ENCODE assay signal across 9 cellular contexts in genomic region chr20:1876975-1877603, GRCh38. TPM values are rescaled to one million over a fixed set of nuclear protein-coding genes. Genes with fewer than 3 reads are reported as not detected.
DNase-seq lines count a peak whose midpoint lies in the region; ATAC-seq, FAIRE-seq and TF ChIP-seq lines count a peak whose summit lies in the region.
"Had no signal": no experiment of that assay in that cellular context is flagged by ENCODE, and none has a peak within 500 bp of the region (broad histone marks: within the 10 kb centered on the region; RNA-seq: fewer than 3 reads in every experiment).

No MANE protein-coding gene starts in this region.

- POLR2A ChIA-PET in HEK293T (lab: Yijun Ruan, JAX) (no interaction called here), GM12878 (lab: Charles Lee) (no interaction called here)

- no peaks in the 10 kb centered on the region for H3K27me3 ChIP-seq in GM12878 (replicated peaks in 1 of 2; ENCODE audit: control insufficient read depth in 2 of 2, insufficient read depth in 2 of 2, low read length in 1 of 2)
- peaks cover under 1% of the 10 kb centered on the region for H3K27me3 ChIP-seq in osteoblast (ENCODE audit: insufficient read depth, low read length)
- H3K27me3 ChIP-seq: gastrocnemius medialis had no signal

- SMC1A ChIA-PET in GM12878 (lab: Charles Lee; ENCODE audit: uncharacterized antibody, unreplicated experiment): interaction anchor here (0.7 to 1.6 kb wide), 2 partner anchors 11 to 680 kb away, joined by 3 read pairs; no protein-coding TSS in a partner anchor

- TF ChIP-seq POLR2A in GM12878 (IDR thresholded peaks at IDR 0.05; ENCODE audit: low read depth, low read length): no peak

- no peaks in the 10 kb centered on the region for H3K79me2 ChIP-seq in GM12878 (ENCODE audit: control insufficient read depth, insufficient read depth, low read length)
- no peaks in the 10 kb centered on the region for H3K79me2 ChIP-seq in osteoblast (ENCODE audit: insufficient read depth, low read length)

- intact Hi-C loops in GM12878 (cut with micrococcal nuclease; ENCODE audit: unreplicated experiment): no loop called here

- no peak for TF ChIP-seq RAD21 in GM12878 (IDR thresholded peaks at IDR 0.05; ENCODE audit: insufficient read depth, low read depth, low read length)

- no peak overlapping the region for H3K9ac ChIP-seq in GM12878 (ENCODE audit: control insufficient read depth, insufficient read depth, low read length)

- H3K9me3 ChIP-seq in GM12878 (replicated peaks; ENCODE audit: control insufficient read depth, insufficient read depth, low read length) (no peaks in the 10 kb centered on the region), osteoblast (ENCODE audit: low read depth, low read length) (no peaks in the 10 kb centered on the region)
- H3K9me3 ChIP-seq: gastrocnemius medialis had no signal

- in situ Hi-C loops in GM12878 (cut with MboI): no loop called here

- no peak overlapping the region for H3K27ac ChIP-seq in GM12878 (ENCODE audit: control insufficient read depth, insufficient read depth)
- H3K27ac ChIP-seq in osteoblast (ENCODE audit: low read depth, low read length): no peak overlapping the region
- H3K27ac ChIP-seq: gastrocnemius medialis had no signal

- WGBS in GM12878 (ENCODE audit: insufficient coverage, insufficient replicate concordance, low lambda C conversion rate, missing lambda C conversion rate): 45% methylated on average over 10 of the region's 11 CpGs

- no peaks in the 10 kb centered on the region for H3K36me3 ChIP-seq in GM12878 (ENCODE audit: control insufficient read depth in 2 of 2, insufficient read depth in 2 of 2, low read length in 1 of 2)
- no peaks in the 10 kb centered on the region for H3K36me3 ChIP-seq in osteoblast (ENCODE audit: insufficient read depth, low read length)
- H3K36me3 ChIP-seq: gastrocnemius medialis had no signal

- H3K4me3 ChIP-seq in GM12878: no peak overlapping the region
- no peak overlapping the region for H3K4me3 ChIP-seq in osteoblast (ENCODE audit: insufficient read depth, low read length)
- H3K4me3 ChIP-seq: gastrocnemius medialis had no signal

- RAD21 ChIA-PET in GM12878 (lab: Charles Lee; ENCODE audit: unreplicated experiment): no interaction called here

- no peak overlapping the region for H3K4me2 ChIP-seq in GM12878 (ENCODE audit: control insufficient read depth, insufficient read depth)
- no peak overlapping the region for H3K4me2 ChIP-seq in osteoblast (ENCODE audit: insufficient read depth, low read length)

- FAIRE-seq in GM12878 (lab: Jason Lieb, UNC): peak; percentile 88

- ATAC-seq in GM12878 (no peak), HG03135 (IDR thresholded peaks at IDR 0.05; ENCODE audit: unreplicated experiment) (no peak)
- ATAC-seq: gastrocnemius medialis had no signal

- TF ChIP-seq EP300 in GM12878 (IDR thresholded peaks at IDR 0.05; ENCODE audit: borderline replicate concordance in 1 of 2, control insufficient read depth in 1 of 2, low read depth in 2 of 2, low read length in 2 of 2): no peak

- DNase-seq in NCI-H146 (lab: John Stamatoyannopoulos, UW) (peak; percentile 62), NCI-H146 treated with DMSO at 0.1 percent for 48 hours (lab: John Stamatoyannopoulos, UW; ENCODE audit: unreplicated experiment) (no peak), HEK293T (ENCODE audit: extremely low spot score) (peak; percentile 52), GM12878 (ENCODE audit: low read depth, low spot score) (no peak), osteoblast (ENCODE audit: insufficient read length, low spot score, missing footprints) (peak; percentile 97), NCI-H2107 treated with DMSO at 0.1 percent for 48 hours (lab: John Stamatoyannopoulos, UW; ENCODE audit: unreplicated experiment) (no peak), activated T-cell treated with anti-CD3 and anti-CD28 coated beads for 4 hours (no peak)
- DNase-seq: gastrocnemius medialis had no signal

- H4K20me1 ChIP-seq in GM12878 (ENCODE audit: control insufficient read depth, insufficient read depth): no peaks in the 10 kb centered on the region
- no peaks in the 10 kb centered on the region for H4K20me1 ChIP-seq in osteoblast (ENCODE audit: insufficient read depth, low read length)

- TF ChIP-seq CTCF in GM12878 (IDR thresholded peaks at IDR 0.05 in 2 of 3, conservative IDR thresholded peaks at IDR 0.05 in 1 of 3; ENCODE audit: control insufficient read depth in 2 of 3, extremely low read depth in 1 of 3, insufficient read depth in 1 of 3, low read depth in 3 of 3, low read length in 3 of 3): no peak
- TF ChIP-seq CTCF in osteoblast (IDR thresholded peaks at IDR 0.05; ENCODE audit: extremely low read depth, low read depth, low read length): no peak

- H2AFZ ChIP-seq in GM12878 (ENCODE audit: control insufficient read depth, low read depth, low read length): no peak overlapping the region
- no peak overlapping the region for H2AFZ ChIP-seq in osteoblast (ENCODE audit: low read length)

- CTCF ChIA-PET in HEK293T (lab: Yijun Ruan, JAX) (no interaction called here), GM12878 (lab: Yijun Ruan, JAX) (no interaction called here)

- H3K4me1 ChIP-seq in GM12878 (ENCODE audit: control insufficient read depth, insufficient read depth, low read length) (no peaks in the 10 kb centered on the region; the same call in 1 of the 2 replicates), osteoblast (ENCODE audit: insufficient read depth, low read length) (no peaks in the 10 kb centered on the region)

- no TSS peak for BruUV-seq in GM12878 (replicated peaks; lab: Mats Ljungman, UMichigan)

TF ChIP-seq in HEK293T, 16 proteins besides CTCF, POLR2A, EP300 and RAD21 (continues in another document):
- TF ChIP-seq L3MBTL2 (conservative IDR thresholded peaks at IDR 0.05) (no peak), FOXM1 (IDR thresholded peaks at IDR 0.05; ENCODE audit: borderline replicate concordance) (no peak), ZNF384 (IDR thresholded peaks at IDR 0.05) (no peak), PKNOX1 (IDR thresholded peaks at IDR 0.05) (no peak), BHLHE40 (IDR thresholded peaks at IDR 0.05; ENCODE audit: borderline replicate concordance) (no peak), SP1 (IDR thresholded peaks at IDR 0.05) (no peak), LEF1 (IDR thresholded peaks at IDR 0.05; ENCODE audit: borderline replicate concordance) (no peak), FOXA1 (IDR thresholded peaks at IDR 0.05) (no peak), HDGF (IDR thresholded peaks at IDR 0.05; ENCODE audit: borderline replicate concordance) (no peak), TARDBP (IDR thresholded peaks at IDR 0.05) (no peak), CTBP1 (IDR thresholded peaks at IDR 0.05; ENCODE audit: borderline replicate concordance) (no peak), FOXK2 (IDR thresholded peaks at IDR 0.05) (no peak), NFRKB (IDR thresholded peaks at IDR 0.05) (no peak)

TF ChIP-seq in GM12878, 131 proteins besides CTCF, POLR2A, EP300 and RAD21:
- TF ChIP-seq USF2 (IDR thresholded peaks at IDR 0.05; ENCODE audit: borderline replicate concordance, low read depth, low read length) (no peak), FOXM1 (IDR thresholded peaks at IDR 0.05; ENCODE audit: low read depth, low read length) (no peak), ZNF217 (IDR thresholded peaks at IDR 0.05) (no peak), RAD51 (IDR thresholded peaks at IDR 0.05) (no peak), HDAC2 (IDR thresholded peaks at IDR 0.05) (no peak), HDAC6 (IDR thresholded peaks at IDR 0.05; ENCODE audit: unreplicated experiment) (no peak)

RNA-seq across cellular contexts. Expression of gene SIRPA, which starts 18.1 kb away (rescaled TPM):
- 10.5 and 11.5 TPM in 2 replicates for total RNA-seq in GM12878 (2013; cell fraction: nucleolus; rRNA removed)
- total RNA-seq in GM12878 (2014; rRNA removed): 5.9 and 7.2 TPM in 2 replicates
- total RNA-seq in GM12878 (2014; rRNA removed; fragmentation: Illumina TruSeq; extraction: Trizol): 4.7 and 5.3 TPM in 2 replicates
- 13.1 and 13.3 TPM in 2 replicates for total RNA-seq in GM12878 (2021)
- polyA plus RNA-seq in GM12878 (2011; ENCODE audit: low read depth): 1.6 TPM
- polyA plus RNA-seq in GM12878 (2011; rRNA removed): 2.6 and 4.6 TPM in 2 replicates
- polyA plus RNA-seq in GM12878 (2011; cell fraction: cytosol; rRNA removed): 5.6 and 6.2 TPM in 2 replicates
- 12.7 and 13.6 TPM in 2 replicates for polyA plus RNA-seq in GM12878 (2011; cell fraction: nucleus; rRNA removed)
- polyA plus RNA-seq in GM12878 (2012): 3.6 and 5.1 TPM in 2 replicates
- 7.8 and 13.2 TPM in 2 replicates for polyA plus RNA-seq in GM12878 (2014; fragmentation: Illumina TruSeq; extraction: Trizol)
- polyA plus RNA-seq in GM12878 (2014; fragmentation: Nextera tagmentation; extraction: Ambion mirVana): 1 to 10 TPM; 1.7 to 2.7 TPM
- polyA plus RNA-seq in GM12878 (2014; rRNA removed): 9.3 and 10.4 TPM in 2 replicates
- polyA plus RNA-seq in GM12878 (2016; fragmentation: Nextera tagmentation; extraction: Ambion mirVana): 1 to 10 TPM; 3.6 to 3.7 TPM
- 3.5 and 3.7 TPM in 2 replicates for polyA minus RNA-seq in GM12878 (2011; rRNA and poly(A)+ RNA removed)
- 1.1 and 2.6 TPM in 2 replicates for polyA minus RNA-seq in GM12878 (2011; cell fraction: cytosol; rRNA and poly(A)+ RNA removed)
- polyA minus RNA-seq in GM12878 (2011; cell fraction: nucleus; rRNA and poly(A)+ RNA removed): 1.7 and 2.3 TPM in 2 replicates
- total RNA-seq in osteoblast: 13.8 and 15.9 TPM in 2 replicates

Comparison
In these comparisons a context has a peak if more than half of its experiments do, and no peak if none do; other contexts are left out.
1. DNase-seq: peak in NCI-H146 (single experiment), HEK293T (single experiment) and osteoblast (single experiment); none in NCI-H146 treated with DMSO at 0.1 percent for 48 hours (single experiment), GM12878 (single experiment), NCI-H2107 treated with DMSO at 0.1 percent for 48 hours (single experiment) and activated T-cell treated with anti-CD3 and anti-CD28 coated beads for 4 hours (single experiment).